32 cellular contexts compared by ENCODE assay signal in genomic region chr2:230449901-230450467, GRCh38. TPM values are rescaled to one million over a fixed set of nuclear protein-coding genes. Genes with fewer than 3 reads are reported as not detected.
A peak's percentile ranks its signal among the peaks of the same experiment; 100 is the strongest.
DNase-seq lines count a peak whose midpoint lies in the region; ATAC-seq, FAIRE-seq and TF ChIP-seq lines count a peak whose summit lies in the region.
"Had no signal": no experiment of that assay in that cellular context is flagged by ENCODE, and none has a peak within 500 bp of the region (broad histone marks: within the 10 kb centered on the region; RNA-seq: fewer than 3 reads in every experiment).

No MANE protein-coding gene starts in this region.

- no peak for TF ChIP-seq CTCF in activated CD8-positive, alpha-beta T cell treated with anti-CD3 and anti-CD28 coated beads for 36 hours (IDR thresholded peaks at IDR 0.05)

- peaks cover 84% of the 10 kb centered on the region for H3K36me3 ChIP-seq in CD4-positive, CD25-positive, alpha-beta regulatory T cell (ENCODE audit: control insufficient read depth, insufficient read depth, low read length)

- POLR2A ChIA-PET in activated CD8-positive, alpha-beta T cell treated with anti-CD3 and anti-CD28 coated beads for 36 hours (lab: Charles Lee): interaction anchor here (0.7 kb wide), 1 partner anchor 32 kb away, joined by 3 read pairs; no protein-coding TSS in a partner anchor

- peaks cover 79% of the 10 kb centered on the region for H3K36me3 Mint-ChIP-seq in CD4-positive, CD25-positive, alpha-beta regulatory T cell
- peaks cover 89% of the 10 kb centered on the region for H3K36me3 Mint-ChIP-seq in activated CD8-positive, alpha-beta T cell treated with anti-CD3 and anti-CD28 coated beads for 36 hours (ENCODE audit: low read depth)
- H3K36me3 Mint-ChIP-seq in naive B cell: peaks cover 69 to 73% of the 10 kb centered on the region in 2 donors

- peaks cover 55 to 81% (median 63%) of the 10 kb centered on the region in 4 donors for H3K4me1 Mint-ChIP-seq in CD4-positive, CD25-positive, alpha-beta regulatory T cell
- H3K4me1 Mint-ChIP-seq in activated CD8-positive, alpha-beta T cell treated with anti-CD3 and anti-CD28 coated beads for 36 hours (ENCODE audit: low read depth): peaks cover 68% of the 10 kb centered on the region
- H3K4me1 Mint-ChIP-seq in naive B cell: peaks cover 58 to 93% (median 86%) of the 10 kb centered on the region in 3 donors

- H3K9me3 ChIP-seq in CD4-positive, CD25-positive, alpha-beta regulatory T cell (ENCODE audit: control insufficient read depth in 2 of 2, low read length in 2 of 2): no peaks in the 10 kb centered on the region
- H3K9me3 ChIP-seq: breast epithelium, left ventricle myocardium inferior, pancreas, upper lobe of left lung had no signal

- peak; percentile 87 for FAIRE-seq in GM12891 (lab: Jason Lieb, UNC)
- FAIRE-seq: colon, pancreas, RCC 7860 had no signal

- H3K4me1 ChIP-seq in CD4-positive, CD25-positive, alpha-beta regulatory T cell (ENCODE audit: control insufficient read depth, insufficient read depth, low read length, poor library complexity, severe bottlenecking): peaks cover 17% of the 10 kb centered on the region
- H3K4me1 ChIP-seq: breast epithelium, left ventricle myocardium inferior, pancreas had no signal

- no peak overlapping the region for H3K4me3 ChIP-seq in CD4-positive, CD25-positive, alpha-beta regulatory T cell (ENCODE audit: low read depth, low read length)
- H3K4me3 ChIP-seq: breast epithelium, left ventricle myocardium inferior, pancreas, smooth muscle cell, upper lobe of left lung had no signal

- intact Hi-C loops in activated CD8-positive, alpha-beta T cell treated with anti-CD3 and anti-CD28 coated beads for 36 hours (cut with micrococcal nuclease): loop anchor here (10.0 kb wide), 2 partner anchors 225 to 345 kb away; partner anchors contain the start of gene SP140

- CTCF ChIA-PET in activated CD8-positive, alpha-beta T cell treated with anti-CD3 and anti-CD28 coated beads for 36 hours (lab: Charles Lee): no interaction called here

- H3K27me3 Mint-ChIP-seq in CD4-positive, CD25-positive, alpha-beta regulatory T cell: no peaks in the 10 kb centered on the region
- no peaks in the 10 kb centered on the region for H3K27me3 Mint-ChIP-seq in activated CD8-positive, alpha-beta T cell treated with anti-CD3 and anti-CD28 coated beads for 36 hours
- no peaks in the 10 kb centered on the region for H3K27me3 Mint-ChIP-seq in naive B cell

- no peak overlapping the region for H3K27ac ChIP-seq in CD4-positive, CD25-positive, alpha-beta regulatory T cell (ENCODE audit: insufficient read depth, low read length, poor library complexity, severe bottlenecking)
- H3K27ac ChIP-seq: breast epithelium, epithelial cell of prostate, left ventricle myocardium inferior, pancreas, upper lobe of left lung had no signal

- H3K9me3 Mint-ChIP-seq in CD4-positive, CD25-positive, alpha-beta regulatory T cell: peaks cover 0 to 4% (median 0%) of the 10 kb centered on the region in 7 donors
- peaks cover 4% of the 10 kb centered on the region for H3K9me3 Mint-ChIP-seq in activated CD8-positive, alpha-beta T cell treated with anti-CD3 and anti-CD28 coated beads for 36 hours
- H3K9me3 Mint-ChIP-seq in naive B cell: peaks cover 4 to 27% (median 24%) of the 10 kb centered on the region in 7 donors

- H3K27ac Mint-ChIP-seq in CD4-positive, CD25-positive, alpha-beta regulatory T cell: peak overlapping the region; percentile 44 to 85 (median 84)
- H3K27ac Mint-ChIP-seq in activated CD8-positive, alpha-beta T cell treated with anti-CD3 and anti-CD28 coated beads for 36 hours: peak overlapping the region; percentile 99
- H3K27ac Mint-ChIP-seq in naive B cell: peak overlapping the region; percentile 97 to 100 (median 99)

- H3K4me3 Mint-ChIP-seq in CD4-positive, CD25-positive, alpha-beta regulatory T cell: no peak overlapping the region
- H3K4me3 Mint-ChIP-seq in activated CD8-positive, alpha-beta T cell treated with anti-CD3 and anti-CD28 coated beads for 36 hours: no peak overlapping the region
- H3K4me3 Mint-ChIP-seq in naive B cell: peak overlapping the region; percentile 9 to 82 (median 68)

- no peaks in the 10 kb centered on the region for H3K27me3 ChIP-seq in CD4-positive, CD25-positive, alpha-beta regulatory T cell (ENCODE audit: control insufficient read depth, insufficient read depth, low read length)
- H3K27me3 ChIP-seq: breast epithelium, pancreas, upper lobe of left lung had no signal

- TF ChIP-seq POLR2A in GM12891 (IDR thresholded peaks at IDR 0.05; ENCODE audit: low read depth, low read length): 0 out of 2 replicates have a peak, but pooled peaks have one; percentile 10

- no peak for DNase-seq in CD4-positive, CD25-positive, alpha-beta regulatory T cell
- DNase-seq in GM12891 (ENCODE audit: insufficient read length, low spot score) (no peak), naive B cell (peak; percentile 44)
- no peak for DNase-seq in activated CD8-positive, alpha-beta T cell treated with anti-CD3 and anti-CD28 coated beads for 36 hours
- DNase-seq: activated CD4-positive, alpha-beta T cell treated with anti-CD3 and anti-CD28 coated beads for 1 hour; activated naive CD4-positive, alpha-beta T cell treated with Interleukin-2 at 50 U/mL for 16 hours; activated T-cell treated with anti-CD3 and anti-CD28 coated beads, Interleukin-2, amount 50 U/mL, for 48 hours; amygdala; DMS 273 treated with DMSO at 0.1 percent for 48 hours; effector CD8-positive, alpha-beta T cell; EL; H7; islet precursor cell; left ventricle myocardium inferior; midbrain; NCI-H1105; NCI-H1930; NCI-H526; pancreas; SIG-M5; stimulated activated CD4-positive, alpha-beta T cell treated with anti-CD3 and anti-CD28 coated beads, Interleukin-2, amount 100 ng/mL, for 24 hours; substantia nigra; upper lobe of left lung had no signal

- ATAC-seq in CD4-positive, CD25-positive, alpha-beta regulatory T cell (ENCODE audit: low read depth in 2 of 2): no peak
- no peak for ATAC-seq in activated CD8-positive, alpha-beta T cell treated with anti-CD3 and anti-CD28 coated beads for 36 hours
- ATAC-seq in naive B cell (ENCODE audit: low read depth in 2 of 2): peak in 1 of 2 donors; percentile 3
- ATAC-seq in GM18511 (IDR thresholded peaks at IDR 0.05; ENCODE audit: unreplicated experiment): no peak
- ATAC-seq in HG03139 (IDR thresholded peaks at IDR 0.05; ENCODE audit: unreplicated experiment): no peak
- no peak for ATAC-seq in GM18498 (IDR thresholded peaks at IDR 0.05; ENCODE audit: unreplicated experiment)
- ATAC-seq: pancreas had no signal

TF ChIP-seq in GM12891, 5 proteins besides CTCF, POLR2A, EP300 and RAD21:
- TF ChIP-seq POLR2AphosphoS5 (IDR thresholded peaks at IDR 0.05; ENCODE audit: low read depth, low read length): peak; percentile 58
- TF ChIP-seq SPI1 (IDR thresholded peaks at IDR 0.05; ENCODE audit: low read depth, low read length): no peak
- TF ChIP-seq TAF1 (IDR thresholded peaks at IDR 0.05; ENCODE audit: low read depth, low read length): no peak

RNA-seq across cellular contexts. Expression of gene SP100, which starts 34.0 kb away (rescaled TPM):
- 335 TPM for total RNA-seq in CD4-positive, CD25-positive, alpha-beta regulatory T cell
- polyA plus RNA-seq in CD4-positive, CD25-positive, alpha-beta regulatory T cell: 100 to 1,000 TPM; 116 to 130 (median 122) TPM
- polyA plus RNA-seq in GM12891 (2012; ENCODE audit: low read depth, missing spikeins): 137 TPM
- 100 to 1,000 TPM; 108 TPM for total RNA-seq in activated CD8-positive, alpha-beta T cell treated with anti-CD3 and anti-CD28 coated beads for 36 hours
- 100 to 1,000 TPM; 188 to 428 (median 231) TPM for polyA plus RNA-seq in naive B cell (ENCODE audit: low read depth in 6 of 6)
- total RNA-seq: H7 had no signal
- polyA plus RNA-seq: neural cell had no signal

Comparison
In these comparisons a context has a peak if more than half of its experiments do, and no peak if none do; other contexts are left out.
1. H3K4me3 Mint-ChIP-seq: peak in naive B cell (8 of 8); none in CD4-positive, CD25-positive, alpha-beta regulatory T cell (0 of 4) and activated CD8-positive, alpha-beta T cell treated with anti-CD3 and anti-CD28 coated beads for 36 hours (single experiment).
2. Peak in every context shown above with its lines, with median percentiles within 50 percentile points of each other: H3K27ac Mint-ChIP-seq.